Comparison of ENCODE assay signal across 18 cellular contexts in genomic region chr16:66944054-66944441, GRCh38. TPM values are rescaled to one million over a fixed set of nuclear protein-coding genes. Genes with fewer than 3 reads are reported as not detected.
DNase-seq lines count a peak whose midpoint lies in the region; ATAC-seq, FAIRE-seq and TF ChIP-seq lines count a peak whose summit lies in the region.
"Had no signal": no experiment of that assay in that cellular context is flagged by ENCODE, and none has a peak within 500 bp of the region (broad histone marks: within the 10 kb centered on the region; RNA-seq: fewer than 3 reads in every experiment).

No MANE protein-coding gene starts in this region.

- TF ChIP-seq POLR2A in K562 (conservative IDR thresholded peaks at IDR 0.05), result no peak

- no peaks in the 10 kb centered on the region for H3K9me3 ChIP-seq in CD4-positive, alpha-beta T cell (ENCODE audit: control insufficient read depth, low read length)
- H3K9me3 ChIP-seq in HEK293 (ENCODE audit: control insufficient read depth, insufficient read depth, low read depth, low read length) (no peaks in the 10 kb centered on the region), K562 (replicated peaks; ENCODE audit: control insufficient read depth, insufficient read depth, low read depth, low read length) (no peaks in the 10 kb centered on the region), psoas muscle (no peaks in the 10 kb centered on the region), MM.1S (replicated peaks; ENCODE audit: insufficient read depth, low read length) (no peaks in the 10 kb centered on the region)
- H3K9me3 ChIP-seq: BE2C had no signal

- H3K27ac ChIP-seq in CD4-positive, alpha-beta T cell (ENCODE audit: low read depth, low read length), result no peak overlapping the region
- H3K27ac ChIP-seq in HEK293 (ENCODE audit: extremely low read depth, low read depth, low read length), result no peak overlapping the region
- no peak overlapping the region for H3K27ac ChIP-seq in K562 (ENCODE audit: extremely low read depth, low read depth, low read length)
- peak overlapping the region; percentile 16 for H3K27ac ChIP-seq in psoas muscle
- no peak overlapping the region for H3K27ac ChIP-seq in MM.1S (ENCODE audit: low read length)

- no peaks in the 10 kb centered on the region for H3K9me3 Mint-ChIP-seq in CD4-positive, alpha-beta T cell
- H3K9me3 Mint-ChIP-seq: CD4-positive, CD25-positive, alpha-beta regulatory T cell; GM23338 had no signal

- intact Hi-C loops in CD4-positive, alpha-beta T cell (cut with DNase I, micrococcal nuclease), result no loop called here
- intact Hi-C loops in K562 (cut with micrococcal nuclease) (no loop called here), psoas muscle (cut with DNase I) (no loop called here), sciatic nerve (cut with DNase I) (no loop called here)

- no peak for TF ChIP-seq CTCF in CD4-positive, alpha-beta T cell (IDR thresholded peaks at IDR 0.05)
- TF ChIP-seq CTCF in HEK293 (tag by site-specific recombination; IDR thresholded peaks at IDR 0.05) (no peak), K562 (IDR thresholded peaks at IDR 0.05 in 2 of 3, conservative IDR thresholded peaks at IDR 0.05 in 1 of 3; ENCODE audit: insufficient read depth in 2 of 3, low read depth in 1 of 3, low read length in 3 of 3) (no peak), psoas muscle (IDR thresholded peaks at IDR 0.05) (no peak), MM.1S (IDR thresholded peaks at IDR 0.05; ENCODE audit: low read length) (no peak)

- no peak for TF ChIP-seq EP300 in K562 (IDR thresholded peaks at IDR 0.05; ENCODE audit: low read length)

- H3K79me2 ChIP-seq in K562 (ENCODE audit: control insufficient read depth, insufficient read depth, low read length) (no peaks in the 10 kb centered on the region), MM.1S (ENCODE audit: low read length) (no peaks in the 10 kb centered on the region)

- H2AFZ ChIP-seq in K562 (ENCODE audit: low read depth, low read length) (no peak overlapping the region), MM.1S (ENCODE audit: low read length) (no peak overlapping the region)
- H2AFZ ChIP-seq: GM23338 had no signal

- H3K9me2 ChIP-seq in MM.1S (replicated peaks; ENCODE audit: insufficient read depth, low read length), result no peaks in the 10 kb centered on the region

- H3K9ac ChIP-seq in K562 (ENCODE audit: insufficient read depth in 1 of 2, low read depth in 2 of 2, low read length in 2 of 2) (no peak overlapping the region), MM.1S (ENCODE audit: low read length) (no peak overlapping the region)

- H3F3A ChIP-seq in MM.1S (ENCODE audit: insufficient read depth, low read length), result no peaks in the 10 kb centered on the region

- no peak overlapping the region for H3K4me3 ChIP-seq in HEK293 (ENCODE audit: low read depth, low read length)
- no peak overlapping the region for H3K4me3 ChIP-seq in K562
- no peak overlapping the region for H3K4me3 ChIP-seq in psoas muscle
- H3K4me3 ChIP-seq in MM.1S (ENCODE audit: low read length), result no peak overlapping the region
- H3K4me3 ChIP-seq: GM23338 had no signal

- H3K9me1 ChIP-seq in K562 (ENCODE audit: control insufficient read depth, insufficient read depth, low read length), result no peaks in the 10 kb centered on the region

- no TSS peak for BruUV-seq in K562 (replicated peaks; lab: Mats Ljungman, UMichigan)

- H3K27me3 ChIP-seq in CD4-positive, alpha-beta T cell (ENCODE audit: control insufficient read depth, insufficient read depth, low read length), result peaks cover 7% of the 10 kb centered on the region
- H3K27me3 ChIP-seq in K562 (ENCODE audit: control insufficient read depth in 2 of 2, insufficient read depth in 2 of 2, low read length in 2 of 2), result no peaks in the 10 kb centered on the region
- no peaks in the 10 kb centered on the region for H3K27me3 ChIP-seq in psoas muscle (ENCODE audit: insufficient read depth in 3 of 3, low read length in 2 of 3)
- H3K27me3 ChIP-seq in MM.1S (replicated peaks; ENCODE audit: insufficient read depth, low read length), result no peaks in the 10 kb centered on the region; the same call in 1 of the 2 replicates
- H3K27me3 ChIP-seq: BE2C had no signal

- no peak overlapping the region for H3K27ac Mint-ChIP-seq in CD4-positive, alpha-beta T cell
- H3K27ac Mint-ChIP-seq: CD4-positive, CD25-positive, alpha-beta regulatory T cell; GM23338 had no signal

- DNase-seq in CD4-positive, alpha-beta T cell, result no peak
- DNase-seq in K562 (ENCODE audit: extremely low read depth in 1 of 4, low spot score in 3 of 4), result no peak
- no peak for DNase-seq in psoas muscle
- no peak for DNase-seq in MM.1S
- DNase-seq in sciatic nerve (ENCODE audit: low spot score), result no peak
- DNase-seq: ACHN; BE2C; C1 segment of cervical spinal cord; CD4-positive, CD25-positive, alpha-beta regulatory T cell; DMS153; DMS79; GDM1; H7 had no signal

- no peaks in the 10 kb centered on the region for H3K4me1 ChIP-seq in HEK293 (ENCODE audit: control insufficient read depth, insufficient read depth, low read length)
- peaks cover 0 to 16% of the 10 kb centered on the region in 2 experiments; a peak in 1 of 5 replicates for H3K4me1 ChIP-seq in K562 (replicated peaks in 1 of 2; ENCODE audit: control insufficient read depth in 2 of 2, insufficient read depth in 2 of 2, low read length in 2 of 2)
- H3K4me1 ChIP-seq in psoas muscle, result no peaks in the 10 kb centered on the region
- no peaks in the 10 kb centered on the region for H3K4me1 ChIP-seq in MM.1S (ENCODE audit: low read length)
- H3K4me1 ChIP-seq: BE2C had no signal

- no peak for TF ChIP-seq RAD21 in K562 (CRISPR knock-in tag; conservative IDR thresholded peaks at IDR 0.05 in 1 of 2, IDR thresholded peaks at IDR 0.05 in 1 of 2)

- 89% methylated on average over 5 of the region's 5 CpGs for WGBS in K562 (ENCODE audit: insufficient coverage, low coverage, missing lambda C conversion rate)
- WGBS in psoas muscle, 3 donors, result 82 to 87% (median 87%) methylated on average over 5 of the region's 5 CpGs

- H4K20me1 ChIP-seq in K562 (replicated peaks; ENCODE audit: control insufficient read depth, insufficient read depth, low read length) (no peaks in the 10 kb centered on the region), MM.1S (ENCODE audit: insufficient read depth, low read length) (no peaks in the 10 kb centered on the region)

- peaks cover 0 to 49% of the 10 kb centered on the region in 2 experiments; a peak in 1 of 3 replicates for H3K36me3 ChIP-seq in HEK293 (ENCODE audit: control insufficient read depth in 2 of 2, insufficient read depth in 1 of 2, low read length in 2 of 2)
- H3K36me3 ChIP-seq in K562 (ENCODE audit: control insufficient read depth, insufficient read depth, low read length), result peaks cover 49% of the 10 kb centered on the region; the same call in 2 of the 3 replicates
- H3K36me3 ChIP-seq in psoas muscle (ENCODE audit: insufficient read depth in 1 of 2, low read depth in 1 of 2), result peaks cover 3 to 56% of the 10 kb centered on the region in 2 donors
- H3K36me3 ChIP-seq in MM.1S (replicated peaks; ENCODE audit: insufficient read depth, low read length), result no peaks in the 10 kb centered on the region

- in situ Hi-C loops in K562 (cut with MboI), result no loop called here

- peaks cover 17% of the 10 kb centered on the region for H3K27me3 Mint-ChIP-seq in CD4-positive, alpha-beta T cell

- H3K4me2 ChIP-seq in K562 (ENCODE audit: insufficient read depth, low read length), result no peak overlapping the region
- H3K4me2 ChIP-seq in MM.1S (ENCODE audit: low read depth, low read length), result no peak overlapping the region
- H3K4me2 ChIP-seq: GM23338 had no signal

- FAIRE-seq in K562 (lab: Jason Lieb, UNC), result no peak
- FAIRE-seq: A204.1 had no signal

- POLR2A ChIA-PET in CD4-positive, alpha-beta T cell (lab: Charles Lee), result interaction anchor here (0.6 kb wide), 1 partner anchor 1380 kb away, joined by 3 read pairs; no protein-coding TSS in a partner anchor
- POLR2A ChIA-PET in HEK293 (lab: Yijun Ruan, JAX) (interaction anchor here (1.6 to 2.0 kb wide), 2 partner anchors 7 to 44 kb away, joined by 7 to 8 read pairs; no protein-coding TSS in a partner anchor), K562 (lab: Yijun Ruan, JAX) (interaction anchor here (0.6 to 1.3 kb wide), 4 partner anchors 11 to 130 kb away, joined by 3 read pairs; partner anchors contain the start of gene CES3)

- peaks cover 16% of the 10 kb centered on the region for H3K4me1 Mint-ChIP-seq in CD4-positive, alpha-beta T cell (ENCODE audit: low read depth)
- H3K4me1 Mint-ChIP-seq: GM23338 had no signal

- CTCF ChIA-PET in CD4-positive, alpha-beta T cell (lab: Charles Lee), result interaction anchor here (1.0 to 1.3 kb wide), 2 partner anchors 17 to 113 kb away, joined by 4 read pairs; partner anchors contain the start of genes CES3 and NAE1
- CTCF ChIA-PET in HEK293 (lab: Yijun Ruan, JAX) (interaction anchor here (0.6 to 1.6 kb wide), 7 partner anchors 16 to 241 kb away, joined by 3 to 9 read pairs (median 3); no protein-coding TSS in a partner anchor), K562 (lab: Yijun Ruan, JAX; ENCODE audit: low intra/inter-chr PET ratio) (no interaction called here)

- ATAC-seq in CD4-positive, alpha-beta T cell (ENCODE audit: poor library complexity), result no peak
- ATAC-seq in K562, result no peak
- no peak for ATAC-seq in psoas muscle
- ATAC-seq in sciatic nerve, result no peak
- ATAC-seq: GM23338, HCT116 had no signal

- H3K36me3 Mint-ChIP-seq in CD4-positive, alpha-beta T cell (ENCODE audit: low read depth), result peaks cover 50% of the 10 kb centered on the region

- peak overlapping the region; percentile 11 for H3K4me3 Mint-ChIP-seq in CD4-positive, alpha-beta T cell
- H3K4me3 Mint-ChIP-seq: CD4-positive, CD25-positive, alpha-beta regulatory T cell; GM23338 had no signal

RNA-seq across cellular contexts. Expression of gene CES2, which starts 8.7 kb away (rescaled TPM):
- 10 to 100 TPM; 59.3 to 62.6 TPM for total RNA-seq in CD4-positive, alpha-beta T cell
- 47.2 and 114 TPM in 2 replicates for total RNA-seq in K562 (2011; cell fraction: chromatin; rRNA removed; ENCODE audit: low replicate concordance)
- total RNA-seq in K562 (2011; cell fraction: nucleolus; rRNA removed), result 82.2 and 90.6 TPM in 2 replicates
- 50.4 and 59.2 TPM in 2 replicates for total RNA-seq in K562 (2011; cell fraction: nucleoplasm; rRNA removed)
- total RNA-seq in K562 (2014; rRNA removed) (35.0 and 38.1 TPM in 2 replicates), K562 (2014; rRNA removed; fragmentation: Illumina TruSeq; extraction: Trizol) (15.2 and 16.8 TPM in 2 replicates), K562 (2015; rRNA removed; fragmentation: Illumina TruSeq; extraction: Trizol) (23.6 and 24.4 TPM in 2 replicates), K562 (2021) (33.5 and 37.9 TPM in 2 replicates), psoas muscle (10 to 100 TPM; 22.7 to 92.8 (median 57.6) TPM), sciatic nerve (27.8 TPM)
- polyA plus RNA-seq in K562 (2011; rRNA removed) (14.0 and 14.1 TPM in 2 replicates), K562 (2014; fragmentation: Illumina TruSeq; extraction: Trizol) (24.9 and 28.4 TPM in 2 replicates), K562 (2014; fragmentation: Nextera tagmentation; extraction: Ambion mirVana) (1 to 10 TPM; 2.2 to 2.4 TPM), K562 (2014; rRNA removed) (27.7 and 28.3 TPM in 2 replicates), psoas muscle (10 to 100 TPM; 12.8 to 22.4 (median 21.6) TPM)
- 14.0 and 32.8 TPM in 2 replicates for polyA plus RNA-seq in K562 (2011; cell fraction: cytosol; rRNA removed)
- 17.8 and 25.2 TPM in 2 replicates for polyA plus RNA-seq in K562 (2011; cell fraction: nucleus; rRNA removed)
- 22.3 and 36.1 TPM in 2 replicates for polyA plus RNA-seq in K562 (2012)
- polyA minus RNA-seq in K562 (2011; rRNA and poly(A)+ RNA removed), result 11.9 and 18.9 TPM in 2 replicates
- polyA minus RNA-seq in K562 (2011; cell fraction: cytosol; rRNA and poly(A)+ RNA removed), result 22.0 and 22.2 TPM in 2 replicates
- polyA minus RNA-seq in K562 (2011; cell fraction: nucleus; rRNA and poly(A)+ RNA removed), result 44.2 and 45.3 TPM in 2 replicates

RNA-seq across cellular contexts. Expression of gene CIAO2B, which starts 9.8 kb away (rescaled TPM):
- total RNA-seq in CD4-positive, alpha-beta T cell, result 10 to 100 TPM; 58.6 to 70.4 TPM
- total RNA-seq in K562 (2011; cell fraction: chromatin; rRNA removed; ENCODE audit: low replicate concordance), result 10.4 and 40.1 TPM in 2 replicates
- 65.7 and 75.7 TPM in 2 replicates for total RNA-seq in K562 (2011; cell fraction: nucleolus; rRNA removed)
- total RNA-seq in K562 (2011; cell fraction: nucleoplasm; rRNA removed), result 39.2 and 45.6 TPM in 2 replicates
- total RNA-seq in K562 (2014; rRNA removed) (147 and 189 TPM in 2 replicates), K562 (2014; rRNA removed; fragmentation: Illumina TruSeq; extraction: Trizol) (57.6 and 86.8 TPM in 2 replicates), K562 (2015; rRNA removed; fragmentation: Illumina TruSeq; extraction: Trizol) (104 and 111 TPM in 2 replicates), K562 (2021) (99.4 and 104 TPM in 2 replicates), psoas muscle (100 to 1,000 TPM; 145 to 346 (median 248) TPM), sciatic nerve (69.7 TPM)
- polyA plus RNA-seq in K562 (2011; rRNA removed) (146 and 161 TPM in 2 replicates), K562 (2014; fragmentation: Illumina TruSeq; extraction: Trizol) (113 and 154 TPM in 2 replicates), K562 (2014; fragmentation: Nextera tagmentation; extraction: Ambion mirVana) (100 to 1,000 TPM; 104 to 122 TPM), K562 (2014; rRNA removed) (182 and 250 TPM in 2 replicates), psoas muscle (100 to 1,000 TPM; 431 to 818 (median 460) TPM)
- 295 and 471 TPM in 2 replicates for polyA plus RNA-seq in K562 (2011; cell fraction: cytosol; rRNA removed)
- 117 and 133 TPM in 2 replicates for polyA plus RNA-seq in K562 (2011; cell fraction: nucleus; rRNA removed)
- 198 and 206 TPM in 2 replicates for polyA plus RNA-seq in K562 (2012)
- polyA minus RNA-seq in K562 (2011; rRNA and poly(A)+ RNA removed), result 67.2 and 95.6 TPM in 2 replicates
- 68.9 and 80.4 TPM in 2 replicates for polyA minus RNA-seq in K562 (2011; cell fraction: cytosol; rRNA and poly(A)+ RNA removed)
- 16.6 and 19.4 TPM in 2 replicates for polyA minus RNA-seq in K562 (2011; cell fraction: nucleus; rRNA and poly(A)+ RNA removed)

RNA-seq across cellular contexts. Expression of gene CES3, which starts 17.0 kb away (rescaled TPM):
- 1 to 10 TPM; 1.1 to 1.3 TPM for total RNA-seq in CD4-positive, alpha-beta T cell
- 3.7 and 10.0 TPM in 2 replicates for total RNA-seq in K562 (2011; cell fraction: chromatin; rRNA removed; ENCODE audit: low replicate concordance)
- total RNA-seq in K562 (2011; cell fraction: nucleolus; rRNA removed), result 6.3 and 12.5 TPM in 2 replicates
- 4.3 and 6.3 TPM in 2 replicates for total RNA-seq in K562 (2011; cell fraction: nucleoplasm; rRNA removed)
- total RNA-seq in K562 (2014; rRNA removed), result 0.68 and 2.0 TPM in 2 replicates
- 0.61 and 0.65 TPM in 2 replicates for total RNA-seq in K562 (2014; rRNA removed; fragmentation: Illumina TruSeq; extraction: Trizol)
- 1.0 and 1.7 TPM in 2 replicates for total RNA-seq in K562 (2015; rRNA removed; fragmentation: Illumina TruSeq; extraction: Trizol)
- 2.2 and 2.8 TPM in 2 replicates for total RNA-seq in K562 (2021)
- polyA plus RNA-seq in K562 (2011; rRNA removed), result 0.60 and 4.4 TPM in 2 replicates
- 0.57 and 2.3 TPM in 2 replicates for polyA plus RNA-seq in K562 (2011; cell fraction: cytosol; rRNA removed)
- 8.2 and 24.8 TPM in 2 replicates for polyA plus RNA-seq in K562 (2011; cell fraction: nucleus; rRNA removed)
- polyA plus RNA-seq in K562 (2012), result 1.2 and 3.3 TPM in 2 replicates
- polyA plus RNA-seq in K562 (2014; fragmentation: Illumina TruSeq; extraction: Trizol), result 0.98 and 1.2 TPM in 2 replicates
- polyA plus RNA-seq in K562 (2014; fragmentation: Nextera tagmentation; extraction: Ambion mirVana), result under 1 TPM; 0.06 TPM
- polyA plus RNA-seq in K562 (2014; rRNA removed), result 1.3 and 3.1 TPM in 2 replicates
- 1.1 and 2.1 TPM in 2 replicates for polyA minus RNA-seq in K562 (2011; rRNA and poly(A)+ RNA removed)
- 2.2 TPM in 1 of 2 replicates, not detected in the other for polyA minus RNA-seq in K562 (2011; cell fraction: cytosol; rRNA and poly(A)+ RNA removed)
- 3.6 and 18.4 TPM in 2 replicates for polyA minus RNA-seq in K562 (2011; cell fraction: nucleus; rRNA and poly(A)+ RNA removed)
- 10 to 100 TPM in 3 of 4 donors, 1 to 10 TPM in 1; 9.7 to 15.2 (median 13.5) TPM for total RNA-seq in psoas muscle
- 1 to 10 TPM in 2 of 3 donors, under 1 TPM in 1; 0.48 to 8.7 (median 8.5) TPM for polyA plus RNA-seq in psoas muscle
- total RNA-seq in sciatic nerve, result 0.71 TPM

RNA-seq across cellular contexts. Expression of gene RRAD, which starts 18.7 kb away (rescaled TPM):
- under 1 TPM; 0.28 to 0.49 TPM for total RNA-seq in CD4-positive, alpha-beta T cell
- not detected in 2 replicates for total RNA-seq in K562 (2011; cell fraction: chromatin; rRNA removed; ENCODE audit: low replicate concordance)
- 0.79 and 1.2 TPM in 2 replicates for total RNA-seq in K562 (2011; cell fraction: nucleolus; rRNA removed)
- 0.44 TPM in 1 of 2 replicates, not detected in the other for total RNA-seq in K562 (2011; cell fraction: nucleoplasm; rRNA removed)
- total RNA-seq in K562 (2014; rRNA removed), result 0.09 and 0.12 TPM in 2 replicates
- total RNA-seq in K562 (2014; rRNA removed; fragmentation: Illumina TruSeq; extraction: Trizol), result not detected in 2 replicates
- total RNA-seq in K562 (2015; rRNA removed; fragmentation: Illumina TruSeq; extraction: Trizol), result not detected in 2 replicates
- total RNA-seq in K562 (2021), result 0.13 and 0.16 TPM in 2 replicates
- polyA plus RNA-seq in K562 (2011; rRNA removed), result 0.05 and 0.20 TPM in 2 replicates
- 0.28 and 0.65 TPM in 2 replicates for polyA plus RNA-seq in K562 (2011; cell fraction: cytosol; rRNA removed)
- polyA plus RNA-seq in K562 (2011; cell fraction: nucleus; rRNA removed), result 0.20 and 0.71 TPM in 2 replicates
- polyA plus RNA-seq in K562 (2012), result 0.12 and 1.1 TPM in 2 replicates
- not detected in 2 replicates for polyA plus RNA-seq in K562 (2014; fragmentation: Illumina TruSeq; extraction: Trizol)
- not detected for polyA plus RNA-seq in K562 (2014; fragmentation: Nextera tagmentation; extraction: Ambion mirVana)
- polyA plus RNA-seq in K562 (2014; rRNA removed), result 0.12 TPM in 1 of 2 replicates, not detected in the other
- 0.14 TPM in 1 of 2 replicates, not detected in the other for polyA minus RNA-seq in K562 (2011; rRNA and poly(A)+ RNA removed)
- polyA minus RNA-seq in K562 (2011; cell fraction: cytosol; rRNA and poly(A)+ RNA removed), result 0.95 TPM in 1 of 2 replicates, not detected in the other
- polyA minus RNA-seq in K562 (2011; cell fraction: nucleus; rRNA and poly(A)+ RNA removed), result 0.22 TPM in 1 of 2 replicates, not detected in the other
- 1,000 to 10,000 TPM in 1 of 4 donors, 100 to 1,000 TPM in 3; 164 to 2,869 (median 749) TPM for total RNA-seq in psoas muscle
- polyA plus RNA-seq in psoas muscle, result 100 to 1,000 TPM; 168 to 304 (median 293) TPM
- total RNA-seq in sciatic nerve, result 6.2 TPM
- total RNA-seq: GM23338 had no signal
- polyA plus RNA-seq: CD4-positive, CD25-positive, alpha-beta regulatory T cell had no signal

RNA-seq across cellular contexts. Expression of gene CDH16, which starts 25.4 kb away (rescaled TPM):
- not detected for total RNA-seq in CD4-positive, alpha-beta T cell
- not detected in 2 replicates for total RNA-seq in K562 (2011; cell fraction: chromatin; rRNA removed; ENCODE audit: low replicate concordance)
- total RNA-seq in K562 (2011; cell fraction: nucleolus; rRNA removed), result not detected in 2 replicates
- not detected in 2 replicates for total RNA-seq in K562 (2011; cell fraction: nucleoplasm; rRNA removed)
- total RNA-seq in K562 (2014; rRNA removed) (not detected in 2 replicates), K562 (2014; rRNA removed; fragmentation: Illumina TruSeq; extraction: Trizol) (not detected in 2 replicates), K562 (2015; rRNA removed; fragmentation: Illumina TruSeq; extraction: Trizol) (not detected in 2 replicates), K562 (2021) (not detected in 2 replicates), psoas muscle (1 to 10 TPM in 1 of 4 donors, under 1 TPM in 1, not detected in 2; 0.53 to 3.3 TPM), sciatic nerve (not detected)
- polyA plus RNA-seq in K562 (2011; rRNA removed) (not detected in 2 replicates), K562 (2014; fragmentation: Illumina TruSeq; extraction: Trizol) (not detected in 2 replicates), K562 (2014; fragmentation: Nextera tagmentation; extraction: Ambion mirVana) (not detected), K562 (2014; rRNA removed) (not detected in 2 replicates), psoas muscle (under 1 TPM; 0.65 to 0.78 (median 0.75) TPM)
- not detected in 2 replicates for polyA plus RNA-seq in K562 (2011; cell fraction: cytosol; rRNA removed)
- not detected in 2 replicates for polyA plus RNA-seq in K562 (2011; cell fraction: nucleus; rRNA removed)
- not detected in 2 replicates for polyA plus RNA-seq in K562 (2012)
- not detected in 2 replicates for polyA minus RNA-seq in K562 (2011; rRNA and poly(A)+ RNA removed)
- polyA minus RNA-seq in K562 (2011; cell fraction: cytosol; rRNA and poly(A)+ RNA removed), result not detected in 2 replicates
- polyA minus RNA-seq in K562 (2011; cell fraction: nucleus; rRNA and poly(A)+ RNA removed), result not detected in 2 replicates
- total RNA-seq: CD4-positive, CD25-positive, alpha-beta regulatory T cell; Daoy; GM23338; H7 had no signal
- polyA plus RNA-seq: CD4-positive, CD25-positive, alpha-beta regulatory T cell; GM23338 had no signal
